ENCODE assay signal across 9 cellular contexts in the genomic region with DNA sequence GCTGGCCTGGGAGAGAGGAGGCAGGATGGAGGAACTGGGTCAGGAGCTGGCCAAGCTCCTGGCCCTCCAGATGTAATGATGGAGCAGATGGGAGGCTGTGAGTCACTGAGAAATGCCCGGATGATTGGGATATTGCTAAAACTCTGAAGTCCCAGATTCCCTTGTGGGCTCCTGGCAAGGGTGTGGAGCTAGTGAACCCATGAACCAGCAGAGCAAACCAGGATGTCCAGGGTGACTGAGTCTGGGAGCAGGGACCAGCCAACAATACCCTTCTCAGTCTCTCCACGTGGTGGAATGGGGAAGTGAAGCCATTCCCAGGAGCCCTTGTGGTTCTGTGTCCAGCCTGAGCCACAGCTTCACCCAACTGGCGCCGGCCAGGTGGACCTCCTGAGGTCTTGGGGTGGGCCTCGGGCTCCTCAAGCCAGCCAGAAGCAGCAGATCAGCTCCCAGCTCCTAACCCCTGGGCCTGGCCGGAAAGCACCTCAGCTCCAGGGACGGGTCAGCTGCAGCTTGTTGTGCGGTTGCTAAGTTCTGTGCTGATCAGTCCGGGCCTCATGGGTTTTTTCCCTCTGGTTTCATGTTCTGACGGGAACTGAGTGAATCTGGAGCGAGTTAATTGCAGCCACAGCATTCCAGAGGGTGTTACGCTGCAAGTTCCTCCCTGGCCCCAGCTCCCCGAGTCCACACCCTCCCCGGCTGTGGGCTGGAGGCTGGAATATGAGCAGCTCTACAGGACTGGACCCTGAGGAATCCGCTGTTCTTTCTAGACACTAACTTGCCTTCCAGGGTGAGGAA. TPM values are rescaled to one million over a fixed set of nuclear protein-coding genes. Genes with fewer than 3 reads are reported as not detected.
DNase-seq lines count a peak whose midpoint lies in the region; ATAC-seq and TF ChIP-seq lines count a peak whose summit lies in the region.
"Had no signal": no experiment of that assay in that cellular context is flagged by ENCODE, and none has a peak within 500 bp of the region (broad histone marks: within the 10 kb centered on the region; RNA-seq: fewer than 3 reads in every experiment).

No MANE protein-coding gene starts in this region.

- ATAC-seq in heart left ventricle (peak; percentile 88 to 94 (median 92)), HG02642 (IDR thresholded peaks at IDR 0.05; ENCODE audit: poor library complexity, unreplicated experiment) (no peak), HG03457 (IDR thresholded peaks at IDR 0.05; ENCODE audit: unreplicated experiment) (no peak)

- no peak overlapping the region for H3K4me2 ChIP-seq in H9 (ENCODE audit: insufficient read depth, insufficient read length, low read length)

- H3K14ac ChIP-seq in H9 (ENCODE audit: insufficient read depth, low read length) = no peak overlapping the region

- no peaks in the 10 kb centered on the region for H4K20me1 ChIP-seq in H9 (ENCODE audit: control insufficient read depth, insufficient read depth, insufficient read length)

- H4K5ac ChIP-seq in H9 (ENCODE audit: insufficient read length, low read depth, low read length) = no peak overlapping the region

- H3K56ac ChIP-seq in H9 (ENCODE audit: insufficient read length, low read depth, low read length) = no peak overlapping the region

- CTCF ChIA-PET in Calu3 (lab: Charles Lee) = interaction anchor here (0.7 to 2.2 kb wide), 11 partner anchors 9 to 226 kb away, joined by 3 to 6 read pairs (median 4); partner anchors contain the start of genes DUSP1 and RPL26L1

- peak in 1 of 2 donors; percentile 49 for TF ChIP-seq POLR2A in heart left ventricle (IDR thresholded peaks at IDR 0.05)

- no peaks in the 10 kb centered on the region for H3K9me3 Mint-ChIP-seq in Calu3 (ENCODE audit: low read depth, unreplicated experiment)
- no peaks in the 10 kb centered on the region for H3K9me3 Mint-ChIP-seq in H9

- no peaks in the 10 kb centered on the region for H3K36me3 ChIP-seq in adipocyte (ENCODE audit: control insufficient read depth, insufficient read depth, low read length, severe bottlenecking)
- H3K36me3 ChIP-seq in heart left ventricle = no peaks in the 10 kb centered on the region

- H3K27ac Mint-ChIP-seq in Calu3 (ENCODE audit: unreplicated experiment) (peak overlapping the region; percentile 78), H9 (no peak overlapping the region)

- H2BK20ac ChIP-seq in H9 (ENCODE audit: low read depth, low read length, poor library complexity, severe bottlenecking) = no peak overlapping the region

- H2AFZ ChIP-seq in H9 (ENCODE audit: low read length) = no peak overlapping the region

- H3K4me1 Mint-ChIP-seq in Calu3 (ENCODE audit: low read depth, unreplicated experiment) (peaks cover 38% of the 10 kb centered on the region), H9 (no peaks in the 10 kb centered on the region; a peak in 1 of 4 replicates)

- DNase-seq in Calu3 = peak; percentile 64
- DNase-seq in adipocyte (ENCODE audit: low read depth) = peak; percentile 97
- DNase-seq in heart left ventricle = peak; percentile 84 to 91 (median 88)
- DNase-seq in renal cortical epithelial cell (ENCODE audit: low read depth) = peak; percentile 99
- DNase-seq in NCI-H510A treated with DMSO at 0.1 percent for 48 hours (lab: John Stamatoyannopoulos, UW) = no peak
- DNase-seq in H9 = no peak
- DNase-seq: activated T-cell treated with anti-CD3 and anti-CD28 coated beads for 4 hours had no signal

- H3K4me1 ChIP-seq in adipocyte (ENCODE audit: control insufficient read depth, insufficient read depth, low read length) = peaks cover 25% of the 10 kb centered on the region
- peaks cover 6 to 31% (median 24%) of the 10 kb centered on the region in 12 donors for H3K4me1 ChIP-seq in heart left ventricle
- no peaks in the 10 kb centered on the region for H3K4me1 ChIP-seq in H9 (ENCODE audit: insufficient read depth, low read length)

- no peaks in the 10 kb centered on the region for H3K23me2 ChIP-seq in H9 (ENCODE audit: insufficient read length, low read depth, low read length, poor library complexity, severe bottlenecking)

- H3T11ph ChIP-seq in H9 (ENCODE audit: low read length) = no peak overlapping the region

- WGBS in heart left ventricle, 4 donors = 25 to 41% (median 31%) methylated on average over 14 to 15 of the region's 15 CpGs
- no CpG with 5 or more reads among the region's 15 CpGs for WGBS in H9 (ENCODE audit: extremely low coverage, insufficient read length, low lambda C conversion rate)

- H2BK120ac ChIP-seq in H9 (ENCODE audit: low read depth, low read length, poor library complexity, severe bottlenecking) = no peak overlapping the region

- no peak overlapping the region for H3K4ac ChIP-seq in H9 (ENCODE audit: low read depth, low read length)

- H3K4me3 Mint-ChIP-seq in Calu3 (ENCODE audit: low read depth, unreplicated experiment) = peak overlapping the region; percentile 1
- no peak overlapping the region for H3K4me3 Mint-ChIP-seq in H9

- H3K36me3 Mint-ChIP-seq in Calu3 (ENCODE audit: insufficient read depth, unreplicated experiment) (peaks cover 18% of the 10 kb centered on the region), H9 (ENCODE audit: insufficient read depth in 1 of 3, low read depth in 3 of 3) (no peaks in the 10 kb centered on the region)

- TSS peak; percentile 92 for BruUV-seq in Calu3 (replicated peaks; lab: Mats Ljungman, UMichigan)

- H3K9me3 ChIP-seq in adipocyte (ENCODE audit: control insufficient read depth, low read length) (no peaks in the 10 kb centered on the region), heart left ventricle (no peaks in the 10 kb centered on the region), H9 (ENCODE audit: control insufficient read depth, low read depth, low read length) (no peaks in the 10 kb centered on the region)

- H4K91ac ChIP-seq in H9 (ENCODE audit: insufficient read length, low read depth, low read length) = no peak overlapping the region

- H2AK5ac ChIP-seq in H9 (ENCODE audit: insufficient read length, low read length) = no peak overlapping the region

- peak overlapping the region; percentile 86 to 100 (median 96) for H3K27ac ChIP-seq in heart left ventricle
- H3K27ac ChIP-seq in H9 (ENCODE audit: insufficient read length, low read depth, low read length) = no peak overlapping the region

- no peak overlapping the region for H3K18ac ChIP-seq in H9 (ENCODE audit: insufficient read length, low read depth, low read length)

- intact Hi-C loops in Calu3 (cut with micrococcal nuclease; ENCODE audit: unreplicated experiment) = loop anchor here (5.0 kb wide), 1 partner anchor 169 kb away; no protein-coding TSS in a partner anchor
- intact Hi-C loops in heart left ventricle (cut with DNase I) = loop anchor here in 1 of 10 donors (5.0 kb wide), 1 partner anchor 34 kb away; no protein-coding TSS in a partner anchor

- H2BK5ac ChIP-seq in H9 (ENCODE audit: insufficient read length, low read length) = no peak overlapping the region

- H3K9ac ChIP-seq in adipocyte (ENCODE audit: low read length) (peak overlapping the region; percentile 88), H9 (ENCODE audit: extremely low read depth, insufficient read length, low read length) (no peak overlapping the region)

- H4K8ac ChIP-seq in H9 (replicated peaks; ENCODE audit: insufficient read length, low read depth, low read length) = no peak overlapping the region

- no peaks in the 10 kb centered on the region for H3K27me3 Mint-ChIP-seq in Calu3 (ENCODE audit: unreplicated experiment)
- H3K27me3 Mint-ChIP-seq in H9 (ENCODE audit: low read depth) = peaks cover 43% of the 10 kb centered on the region

- no peaks in the 10 kb centered on the region for H3K79me1 ChIP-seq in H9 (ENCODE audit: insufficient read depth, low read depth, low read length, poor library complexity, severe bottlenecking)

- H2BK15ac ChIP-seq in H9 (ENCODE audit: low read depth, low read length) = no peak overlapping the region

- H3K27me3 ChIP-seq in adipocyte (replicated peaks; ENCODE audit: control insufficient read depth, insufficient read depth, low read length) (no peaks in the 10 kb centered on the region), heart left ventricle (no peaks in the 10 kb centered on the region), H9 (ENCODE audit: insufficient read depth, low read length) (no peaks in the 10 kb centered on the region)

- no peak overlapping the region for H3K23ac ChIP-seq in H9 (ENCODE audit: insufficient read length, low read depth, low read length)

- no peaks in the 10 kb centered on the region for H3K79me2 ChIP-seq in H9 (ENCODE audit: insufficient read depth, low read length)

- TF ChIP-seq CTCF in Calu3 (IDR thresholded peaks at IDR 0.05; ENCODE audit: unreplicated experiment) (no peak), heart left ventricle (IDR thresholded peaks at IDR 0.05) (no peak), H9 (conservative IDR thresholded peaks at IDR 0.05) (no peak)

- no peak overlapping the region for H2BK12ac ChIP-seq in H9 (ENCODE audit: insufficient read length, low read depth, low read length)

- H3K4me3 ChIP-seq in adipocyte (ENCODE audit: low read length) = peak overlapping the region; percentile 64
- H3K4me3 ChIP-seq in heart left ventricle = peak overlapping the region in 2 of 12 donors; percentile 12 to 16

RNA-seq across cellular contexts. Expression of gene DUSP1, which starts 37.6 kb away (rescaled TPM):
- total RNA-seq in Calu3 (2022) = 38.1 and 50.5 TPM in 2 replicates
- 100 to 1,000 TPM in 4 of 9 donors, 10 to 100 TPM in 5; 39.9 to 335 (median 78.2) TPM for total RNA-seq in heart left ventricle
- 100 to 1,000 TPM in 1 of 2 donors, 10 to 100 TPM in 1; 24.3 to 116 TPM for polyA plus RNA-seq in heart left ventricle
- 203 and 294 TPM in 2 replicates for total RNA-seq in renal cortical epithelial cell
- 10.9 and 11.3 TPM in 2 replicates for total RNA-seq in H9 (2021)

Comparison
In these comparisons a context has a peak if more than half of its experiments do, and no peak if none do; other contexts are left out.
1. DNase-seq: peak in Calu3 (single experiment), adipocyte (single experiment), heart left ventricle (5 of 5) and renal cortical epithelial cell (single experiment); none in NCI-H510A treated with DMSO at 0.1 percent for 48 hours (single experiment) and H9 (single experiment).
2. ATAC-seq: peak in heart left ventricle (4 of 4); none in HG02642 (single experiment) and HG03457 (single experiment).